1 cellular context compared by ENCODE assay signal in genomic region chr22:41578114-41578513, GRCh38.
TF ChIP-seq lines count a peak whose summit lies in the region.

No MANE protein-coding gene starts in this region.

TF ChIP-seq in HepG2, 621 proteins besides CTCF, POLR2A, EP300 and RAD21:
- TF ChIP-seq CERS6 (CRISPR knock-in tag; IDR thresholded peaks at IDR 0.05), result no peak
- peak; percentile 72 for TF ChIP-seq ZNF263 (CRISPR knock-in tag; IDR thresholded peaks at IDR 0.05)
- TF ChIP-seq ZNF574 (CRISPR knock-in tag; IDR thresholded peaks at IDR 0.05), result no peak
